Comparison of ENCODE assay signal across 1 cellular context in the genomic region with DNA sequence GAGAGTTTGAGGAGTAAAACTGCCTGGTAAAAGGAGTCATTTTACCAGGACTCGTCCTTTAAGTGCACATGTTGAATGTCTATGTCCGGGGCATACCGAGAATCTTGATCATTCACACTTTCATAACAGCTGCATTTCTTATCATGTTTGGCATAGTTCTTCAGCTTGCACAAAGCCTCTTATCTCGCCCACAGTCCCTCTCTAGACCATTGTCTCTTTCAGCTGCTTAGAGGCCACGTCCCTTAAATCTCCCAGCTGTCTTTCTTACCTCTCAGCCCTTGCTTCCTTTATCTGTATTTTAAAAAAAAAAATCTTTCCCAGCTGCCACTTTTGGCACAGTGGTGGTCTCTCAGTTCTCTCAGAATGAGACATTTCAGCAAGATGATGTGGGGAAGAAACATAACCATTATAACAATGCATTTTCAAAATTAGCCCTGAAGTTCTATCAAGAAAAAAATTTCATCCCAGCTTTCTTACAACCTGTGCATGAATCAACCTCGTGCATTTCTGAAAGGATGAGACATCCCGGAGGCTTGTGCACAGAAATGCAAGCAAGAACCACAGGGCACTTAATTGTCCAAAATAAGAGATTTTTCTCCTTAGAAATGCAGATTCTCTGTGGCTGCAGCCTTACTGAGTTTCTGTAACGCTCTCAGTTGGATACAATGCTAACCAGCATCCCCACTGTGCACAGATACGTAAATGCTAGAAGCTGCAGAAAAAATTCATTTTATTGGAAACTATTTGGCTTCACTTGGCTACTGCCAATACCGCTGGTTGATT.
A peak's percentile ranks its signal among the peaks of the same experiment; 100 is the strongest.
TF ChIP-seq lines count a peak whose summit lies in the region.

No MANE protein-coding gene starts in this region.

TF ChIP-seq in K562, 482 proteins besides CTCF, POLR2A, EP300 and RAD21 (continues in another document):
- TF ChIP-seq, protein P1, sequence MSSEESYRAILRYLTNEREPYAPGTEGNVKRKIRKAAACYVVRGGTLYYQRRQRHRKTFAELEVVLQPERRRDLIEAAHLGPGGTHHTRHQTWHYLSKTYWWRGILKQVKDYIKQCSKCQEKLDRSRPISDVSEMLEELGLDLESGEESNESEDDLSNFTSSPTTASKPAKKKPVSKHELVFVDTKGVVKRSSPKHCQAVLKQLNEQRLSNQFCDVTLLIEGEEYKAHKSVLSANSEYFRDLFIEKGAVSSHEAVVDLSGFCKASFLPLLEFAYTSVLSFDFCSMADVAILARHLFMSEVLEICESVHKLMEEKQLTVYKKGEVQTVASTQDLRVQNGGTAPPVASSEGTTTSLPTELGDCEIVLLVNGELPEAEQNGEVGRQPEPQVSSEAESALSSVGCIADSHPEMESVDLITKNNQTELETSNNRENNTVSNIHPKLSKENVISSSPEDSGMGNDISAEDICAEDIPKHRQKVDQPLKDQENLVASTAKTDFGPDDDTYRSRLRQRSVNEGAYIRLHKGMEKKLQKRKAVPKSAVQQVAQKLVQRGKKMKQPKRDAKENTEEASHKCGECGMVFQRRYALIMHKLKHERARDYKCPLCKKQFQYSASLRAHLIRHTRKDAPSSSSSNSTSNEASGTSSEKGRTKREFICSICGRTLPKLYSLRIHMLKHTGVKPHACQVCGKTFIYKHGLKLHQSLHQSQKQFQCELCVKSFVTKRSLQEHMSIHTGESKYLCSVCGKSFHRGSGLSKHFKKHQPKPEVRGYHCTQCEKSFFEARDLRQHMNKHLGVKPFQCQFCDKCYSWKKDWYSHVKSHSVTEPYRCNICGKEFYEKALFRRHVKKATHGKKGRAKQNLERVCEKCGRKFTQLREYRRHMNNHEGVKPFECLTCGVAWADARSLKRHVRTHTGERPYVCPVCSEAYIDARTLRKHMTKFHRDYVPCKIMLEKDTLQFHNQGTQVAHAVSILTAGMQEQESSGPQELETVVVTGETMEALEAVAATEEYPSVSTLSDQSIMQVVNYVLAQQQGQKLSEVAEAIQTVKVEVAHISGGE (CRISPR knock-in tag; IDR thresholded peaks at IDR 0.05): peak in 1 of 3 experiments; percentile 71; a peak in 2 of 6 replicates
- TF ChIP-seq, protein P2, sequence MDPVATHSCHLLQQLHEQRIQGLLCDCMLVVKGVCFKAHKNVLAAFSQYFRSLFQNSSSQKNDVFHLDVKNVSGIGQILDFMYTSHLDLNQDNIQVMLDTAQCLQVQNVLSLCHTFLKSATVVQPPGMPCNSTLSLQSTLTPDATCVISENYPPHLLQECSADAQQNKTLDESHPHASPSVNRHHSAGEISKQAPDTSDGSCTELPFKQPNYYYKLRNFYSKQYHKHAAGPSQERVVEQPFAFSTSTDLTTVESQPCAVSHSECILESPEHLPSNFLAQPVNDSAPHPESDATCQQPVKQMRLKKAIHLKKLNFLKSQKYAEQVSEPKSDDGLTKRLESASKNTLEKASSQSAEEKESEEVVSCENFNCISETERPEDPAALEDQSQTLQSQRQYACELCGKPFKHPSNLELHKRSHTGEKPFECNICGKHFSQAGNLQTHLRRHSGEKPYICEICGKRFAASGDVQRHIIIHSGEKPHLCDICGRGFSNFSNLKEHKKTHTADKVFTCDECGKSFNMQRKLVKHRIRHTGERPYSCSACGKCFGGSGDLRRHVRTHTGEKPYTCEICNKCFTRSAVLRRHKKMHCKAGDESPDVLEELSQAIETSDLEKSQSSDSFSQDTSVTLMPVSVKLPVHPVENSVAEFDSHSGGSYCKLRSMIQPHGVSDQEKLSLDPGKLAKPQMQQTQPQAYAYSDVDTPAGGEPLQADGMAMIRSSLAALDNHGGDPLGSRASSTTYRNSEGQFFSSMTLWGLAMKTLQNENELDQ (CRISPR knock-in tag; IDR thresholded peaks at IDR 0.05; ENCODE audit: borderline replicate concordance): no peak
- TF ChIP-seq NR4A1 (CRISPR knock-in tag; IDR thresholded peaks at IDR 0.05) (no peak), NR4A1 (tag; IDR thresholded peaks at IDR 0.05) (peak; percentile 48; the same call in 1 of the 2 replicates), SMARCA4 (IDR thresholded peaks at IDR 0.05) (0 out of 2 replicates have a peak, but pooled peaks have one; percentile 19), ZNF311 (CRISPR knock-in tag; IDR thresholded peaks at IDR 0.05) (0 out of 2 replicates have a peak, but pooled peaks have one; percentile 47), NR2F6 (CRISPR knock-in tag; IDR thresholded peaks at IDR 0.05) (no peak), SOX6 (IDR thresholded peaks at IDR 0.05) (peak; percentile 96), MECOM (CRISPR knock-in tag; IDR thresholded peaks at IDR 0.05) (peak; percentile 88), TEAD1 (CRISPR knock-in tag; IDR thresholded peaks at IDR 0.05) (peak in 1 of 2 experiments; percentile 69; a peak in 1 of 4 replicates), TCFL5 (CRISPR knock-in tag; conservative IDR thresholded peaks at IDR 0.05) (0 out of 2 replicates have a peak, but pooled peaks have one; percentile 44), NFIC (IDR thresholded peaks at IDR 0.05) (peak; percentile 41; the same call in 1 of the 2 replicates), TAL1 (IDR thresholded peaks at IDR 0.05) (peak; percentile 79), ZNF431 (CRISPR knock-in tag; IDR thresholded peaks at IDR 0.05) (no peak), ZNF316 (IDR thresholded peaks at IDR 0.05) (no peak), PRMT5 (CRISPR knock-in tag; IDR thresholded peaks at IDR 0.05) (no peak), MCM2 (IDR thresholded peaks at IDR 0.05; ENCODE audit: low read depth) (no peak), ZNF644 (tag; IDR thresholded peaks at IDR 0.05; ENCODE audit: low read depth) (peak; percentile 82), ZNF197 (CRISPR knock-in tag; IDR thresholded peaks at IDR 0.05; ENCODE audit: low read depth) (peak; percentile 71; the same call in 1 of the 2 replicates), TEAD4 (IDR thresholded peaks at IDR 0.05; ENCODE audit: low read length) (peak; percentile 84), TEAD4 (CRISPR knock-in tag; IDR thresholded peaks at IDR 0.05; ENCODE audit: borderline replicate concordance) (no peak), CXXC5 (CRISPR knock-in tag; IDR thresholded peaks at IDR 0.05) (0 out of 2 replicates have a peak, but pooled peaks have one; percentile 34), ZNF77 (CRISPR knock-in tag; IDR thresholded peaks at IDR 0.05) (no peak), SREBF2 (CRISPR knock-in tag; IDR thresholded peaks at IDR 0.05) (no peak), TCF3 (CRISPR knock-in tag; IDR thresholded peaks at IDR 0.05) (peak; percentile 56), BCL6 (CRISPR knock-in tag; IDR thresholded peaks at IDR 0.05) (0 out of 2 replicates have a peak, but pooled peaks have one; percentile 52), ERF (CRISPR knock-in tag; IDR thresholded peaks at IDR 0.05) (peak; percentile 51; the same call in 1 of the 2 replicates), SIRT6 (IDR thresholded peaks at IDR 0.05; ENCODE audit: low read depth, low read length) (no peak), FOXK2 (conservative IDR thresholded peaks at IDR 0.05 in 1 of 2, IDR thresholded peaks at IDR 0.05 in 1 of 2; ENCODE audit: low read depth in 2 of 2) (no peak), CBFA2T2 (conservative IDR thresholded peaks at IDR 0.05) (peak; percentile 87), SMAD4 (CRISPR knock-in tag; conservative IDR thresholded peaks at IDR 0.05) (peak; percentile 78), CHD1 (IDR thresholded peaks at IDR 0.05; ENCODE audit: low read length) (no peak), KLF16 (IDR thresholded peaks at IDR 0.05) (peak; percentile 80), SMAD3 (CRISPR knock-in tag; conservative IDR thresholded peaks at IDR 0.05) (0 out of 2 replicates have a peak, but pooled peaks have one; percentile 53), CBFA2T3 (IDR thresholded peaks at IDR 0.05) (peak; percentile 87), GATAD2A (IDR thresholded peaks at IDR 0.05) (no peak), MTA2 (IDR thresholded peaks at IDR 0.05; ENCODE audit: low read depth) (0 out of 2 replicates have a peak, but pooled peaks have one; percentile 37), COPS2 (conservative IDR thresholded peaks at IDR 0.05) (no peak), ZKSCAN8 (CRISPR knock-in tag; IDR thresholded peaks at IDR 0.05) (peak; percentile 72; the same call in 1 of the 2 replicates), SIX5 (IDR thresholded peaks at IDR 0.05; ENCODE audit: borderline replicate concordance in 1 of 2, insufficient read depth in 1 of 2, low read depth in 1 of 2, low read length in 2 of 2) (no peak), ZNF589 (CRISPR knock-in tag; IDR thresholded peaks at IDR 0.05; ENCODE audit: low read depth) (peak; percentile 72; the same call in 1 of the 2 replicates), NFIX (CRISPR knock-in tag; IDR thresholded peaks at IDR 0.05; ENCODE audit: low read depth) (no peak), RUNX1 (IDR thresholded peaks at IDR 0.05; ENCODE audit: low read depth) (no peak), NCOR1 (IDR thresholded peaks at IDR 0.05) (peak; percentile 60), MEF2D (tag; conservative IDR thresholded peaks at IDR 0.05; ENCODE audit: low read depth) (0 out of 2 replicates have a peak, but pooled peaks have one; percentile 21), SRSF1 (IDR thresholded peaks at IDR 0.05; ENCODE audit: low read depth, low read length) (no peak), ZNF239 (CRISPR knock-in tag; IDR thresholded peaks at IDR 0.05) (no peak)
- TF ChIP-seq, protein P3, sequence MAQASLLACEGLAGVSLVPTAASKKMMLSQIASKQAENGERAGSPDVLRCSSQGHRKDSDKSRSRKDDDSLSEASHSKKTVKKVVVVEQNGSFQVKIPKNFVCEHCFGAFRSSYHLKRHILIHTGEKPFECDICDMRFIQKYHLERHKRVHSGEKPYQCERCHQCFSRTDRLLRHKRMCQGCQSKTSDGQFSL (CRISPR knock-in tag; IDR thresholded peaks at IDR 0.05): no peak
- TF ChIP-seq, protein P3 (tag; IDR thresholded peaks at IDR 0.05): no peak
- TF ChIP-seq, protein P4, sequence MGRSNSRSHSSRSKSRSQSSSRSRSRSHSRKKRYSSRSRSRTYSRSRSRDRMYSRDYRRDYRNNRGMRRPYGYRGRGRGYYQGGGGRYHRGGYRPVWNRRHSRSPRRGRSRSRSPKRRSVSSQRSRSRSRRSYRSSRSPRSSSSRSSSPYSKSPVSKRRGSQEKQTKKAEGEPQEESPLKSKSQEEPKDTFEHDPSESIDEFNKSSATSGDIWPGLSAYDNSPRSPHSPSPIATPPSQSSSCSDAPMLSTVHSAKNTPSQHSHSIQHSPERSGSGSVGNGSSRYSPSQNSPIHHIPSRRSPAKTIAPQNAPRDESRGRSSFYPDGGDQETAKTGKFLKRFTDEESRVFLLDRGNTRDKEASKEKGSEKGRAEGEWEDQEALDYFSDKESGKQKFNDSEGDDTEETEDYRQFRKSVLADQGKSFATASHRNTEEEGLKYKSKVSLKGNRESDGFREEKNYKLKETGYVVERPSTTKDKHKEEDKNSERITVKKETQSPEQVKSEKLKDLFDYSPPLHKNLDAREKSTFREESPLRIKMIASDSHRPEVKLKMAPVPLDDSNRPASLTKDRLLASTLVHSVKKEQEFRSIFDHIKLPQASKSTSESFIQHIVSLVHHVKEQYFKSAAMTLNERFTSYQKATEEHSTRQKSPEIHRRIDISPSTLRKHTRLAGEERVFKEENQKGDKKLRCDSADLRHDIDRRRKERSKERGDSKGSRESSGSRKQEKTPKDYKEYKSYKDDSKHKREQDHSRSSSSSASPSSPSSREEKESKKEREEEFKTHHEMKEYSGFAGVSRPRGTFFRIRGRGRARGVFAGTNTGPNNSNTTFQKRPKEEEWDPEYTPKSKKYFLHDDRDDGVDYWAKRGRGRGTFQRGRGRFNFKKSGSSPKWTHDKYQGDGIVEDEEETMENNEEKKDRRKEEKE (IDR thresholded peaks at IDR 0.05; ENCODE audit: borderline replicate concordance in 1 of 2, control insufficient read depth in 1 of 2, low read depth in 2 of 2, low read length in 1 of 2): no peak
- TF ChIP-seq, protein P5, sequence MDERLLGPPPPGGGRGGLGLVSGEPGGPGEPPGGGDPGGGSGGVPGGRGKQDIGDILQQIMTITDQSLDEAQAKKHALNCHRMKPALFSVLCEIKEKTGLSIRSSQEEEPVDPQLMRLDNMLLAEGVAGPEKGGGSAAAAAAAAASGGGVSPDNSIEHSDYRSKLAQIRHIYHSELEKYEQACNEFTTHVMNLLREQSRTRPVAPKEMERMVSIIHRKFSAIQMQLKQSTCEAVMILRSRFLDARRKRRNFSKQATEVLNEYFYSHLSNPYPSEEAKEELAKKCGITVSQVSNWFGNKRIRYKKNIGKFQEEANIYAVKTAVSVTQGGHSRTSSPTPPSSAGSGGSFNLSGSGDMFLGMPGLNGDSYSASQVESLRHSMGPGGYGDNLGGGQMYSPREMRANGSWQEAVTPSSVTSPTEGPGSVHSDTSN (CRISPR knock-in tag; IDR thresholded peaks at IDR 0.05; ENCODE audit: low read depth): no peak
- TF ChIP-seq, protein P5 (tag; conservative IDR thresholded peaks at IDR 0.05; ENCODE audit: low read depth): peak; percentile 43
- TF ChIP-seq, protein P6, sequence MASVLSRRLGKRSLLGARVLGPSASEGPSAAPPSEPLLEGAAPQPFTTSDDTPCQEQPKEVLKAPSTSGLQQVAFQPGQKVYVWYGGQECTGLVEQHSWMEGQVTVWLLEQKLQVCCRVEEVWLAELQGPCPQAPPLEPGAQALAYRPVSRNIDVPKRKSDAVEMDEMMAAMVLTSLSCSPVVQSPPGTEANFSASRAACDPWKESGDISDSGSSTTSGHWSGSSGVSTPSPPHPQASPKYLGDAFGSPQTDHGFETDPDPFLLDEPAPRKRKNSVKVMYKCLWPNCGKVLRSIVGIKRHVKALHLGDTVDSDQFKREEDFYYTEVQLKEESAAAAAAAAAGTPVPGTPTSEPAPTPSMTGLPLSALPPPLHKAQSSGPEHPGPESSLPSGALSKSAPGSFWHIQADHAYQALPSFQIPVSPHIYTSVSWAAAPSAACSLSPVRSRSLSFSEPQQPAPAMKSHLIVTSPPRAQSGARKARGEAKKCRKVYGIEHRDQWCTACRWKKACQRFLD (CRISPR knock-in tag; IDR thresholded peaks at IDR 0.05): peak; percentile 72; the same call in 1 of the 2 replicates
- TF ChIP-seq, protein P7, sequence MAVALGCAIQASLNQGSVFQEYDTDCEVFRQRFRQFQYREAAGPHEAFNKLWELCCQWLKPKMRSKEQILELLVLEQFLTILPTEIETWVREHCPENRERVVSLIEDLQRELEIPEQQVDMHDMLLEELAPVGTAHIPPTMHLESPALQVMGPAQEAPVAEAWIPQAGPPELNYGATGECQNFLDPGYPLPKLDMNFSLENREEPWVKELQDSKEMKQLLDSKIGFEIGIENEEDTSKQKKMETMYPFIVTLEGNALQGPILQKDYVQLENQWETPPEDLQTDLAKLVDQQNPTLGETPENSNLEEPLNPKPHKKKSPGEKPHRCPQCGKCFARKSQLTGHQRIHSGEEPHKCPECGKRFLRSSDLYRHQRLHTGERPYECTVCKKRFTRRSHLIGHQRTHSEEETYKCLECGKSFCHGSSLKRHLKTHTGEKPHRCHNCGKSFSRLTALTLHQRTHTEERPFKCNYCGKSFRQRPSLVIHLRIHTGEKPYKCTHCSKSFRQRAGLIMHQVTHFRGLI (CRISPR knock-in tag; IDR thresholded peaks at IDR 0.05): 0 out of 2 replicates have a peak, but pooled peaks have one; percentile 59
